ENCODE assay signal across 21 cellular contexts in the genomic region with DNA sequence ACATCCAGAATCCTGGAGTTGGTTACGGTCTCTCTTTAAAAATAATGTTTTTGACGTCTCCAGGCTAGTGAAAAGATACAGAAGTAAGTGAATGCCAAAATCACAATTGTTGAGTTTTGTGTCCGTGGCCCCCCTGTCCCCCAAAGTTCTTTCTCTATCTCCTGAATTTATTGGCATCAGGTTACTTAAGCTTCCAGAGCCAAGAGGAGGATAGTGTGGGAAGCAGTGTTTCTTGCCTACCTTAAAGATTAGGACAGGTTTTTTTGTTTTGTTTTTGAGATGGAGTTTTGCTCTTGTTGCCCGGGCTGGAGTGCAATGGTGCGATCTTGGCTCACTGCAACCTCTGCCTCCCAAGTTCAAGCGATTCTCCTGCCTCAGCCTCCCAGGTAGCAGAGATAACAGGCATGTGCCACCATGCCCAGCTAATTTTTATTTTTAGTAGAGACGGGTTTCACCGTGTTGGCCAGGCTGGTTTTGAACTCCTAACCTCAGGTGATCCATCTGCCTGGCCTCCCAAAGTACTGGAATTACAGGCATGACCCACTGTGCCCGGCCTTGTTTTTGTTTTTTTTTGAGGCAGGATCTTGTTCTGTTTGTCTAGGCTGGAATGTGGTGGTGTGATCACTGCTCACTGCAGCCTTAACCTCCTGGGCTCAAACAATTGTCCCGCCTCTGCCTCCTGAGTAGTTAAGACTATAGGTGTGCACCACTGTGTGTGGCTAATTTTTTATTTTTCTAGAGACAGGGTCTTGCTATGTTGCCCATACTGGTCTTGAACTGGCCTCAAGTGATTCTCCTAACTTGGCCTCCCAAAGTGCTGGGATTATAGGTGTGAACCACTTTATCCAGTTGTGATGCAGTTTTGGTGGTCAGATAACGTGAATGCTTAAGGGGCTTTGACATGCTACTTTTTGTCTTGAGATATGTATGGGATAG. TPM values are rescaled to one million over a fixed set of nuclear protein-coding genes. Genes with fewer than 3 reads are reported as not detected.
DNase-seq lines count a peak whose midpoint lies in the region; ATAC-seq, FAIRE-seq and TF ChIP-seq lines count a peak whose summit lies in the region.
"Had no signal": no experiment of that assay in that cellular context is flagged by ENCODE, and none has a peak within 500 bp of the region (broad histone marks: within the 10 kb centered on the region; RNA-seq: fewer than 3 reads in every experiment).

No MANE protein-coding gene starts in this region.

- peaks cover 43 to 93% (median 75%) of the 10 kb centered on the region in 4 donors for H3K4me1 Mint-ChIP-seq in CD4-positive, CD25-positive, alpha-beta regulatory T cell
- H3K4me1 Mint-ChIP-seq in activated naive CD8-positive, alpha-beta T cell treated with anti-CD3 and anti-CD28 coated beads, Interleukin-2, amount 50 U/mL, for 24 hours: peaks cover 88% of the 10 kb centered on the region
- peaks cover 23% of the 10 kb centered on the region for H3K4me1 Mint-ChIP-seq in mesothelial cell of epicardium

- WGBS in pancreas, 2 donors: 91 to 94% methylated on average over 11 of the region's 11 CpGs

- DNase-seq in CD4-positive, CD25-positive, alpha-beta regulatory T cell: peak in 1 of 3 donors; percentile 23
- DNase-seq in ELF-1 (ENCODE audit: low read depth, low spot score): peak; percentile 21
- DNase-seq in activated naive CD8-positive, alpha-beta T cell treated with anti-CD3 and anti-CD28 coated beads, Interleukin-2, amount 50 U/mL, for 24 hours: no peak
- peak in 1 of 2 experiments; percentile 1 for DNase-seq in mesothelial cell of epicardium (ENCODE audit: low spot score in 2 of 2, unreplicated experiment in 2 of 2)
- no peak for DNase-seq in NCI-H2196 (lab: John Stamatoyannopoulos, UW; ENCODE audit: unreplicated experiment)
- no peak for DNase-seq in AG08396 (ENCODE audit: low spot score)
- no peak for DNase-seq in pancreas
- DNase-seq: Karpas-422; left ventricle myocardium superior; NCI-H1105; NCI-H2107; NCI-H748 treated with DMSO at 0.1 percent for 48 hours; OCI-M1; posterior cingulate gyrus; SIG-M5; stimulated activated CD4-positive, alpha-beta T cell treated with anti-CD3 and anti-CD28 coated beads, Interleukin-2, amount 100 ng/mL, for 24 hours had no signal

- peak overlapping the region in 1 of 3 donors; percentile 48 for H3K27ac Mint-ChIP-seq in CD4-positive, CD25-positive, alpha-beta regulatory T cell
- peak overlapping the region; percentile 49 for H3K27ac Mint-ChIP-seq in activated naive CD8-positive, alpha-beta T cell treated with anti-CD3 and anti-CD28 coated beads, Interleukin-2, amount 50 U/mL, for 24 hours
- peak overlapping the region; percentile 21 for H3K27ac Mint-ChIP-seq in mesothelial cell of epicardium
- H3K27ac Mint-ChIP-seq: T-helper 1 cell treated with Interleukin-12 subunit alpha and Interleukin-12 subunit beta and Interleukin-4 antibody, amounts not matched to agents 30 μg/mL and 1 μg/mL, for 36 hours had no signal

- no peaks in the 10 kb centered on the region for H3K9me3 ChIP-seq in CD4-positive, CD25-positive, alpha-beta regulatory T cell (ENCODE audit: control insufficient read depth in 2 of 2, low read length in 2 of 2)
- no peaks in the 10 kb centered on the region for H3K9me3 ChIP-seq in pancreas

- ATAC-seq in CD4-positive, CD25-positive, alpha-beta regulatory T cell (ENCODE audit: low read depth in 2 of 2): no peak
- ATAC-seq in activated naive CD8-positive, alpha-beta T cell treated with anti-CD3 and anti-CD28 coated beads, Interleukin-2, amount 50 U/mL, for 24 hours: no peak
- ATAC-seq in HG02588 (IDR thresholded peaks at IDR 0.05; ENCODE audit: unreplicated experiment): no peak
- ATAC-seq in pancreas: no peak
- ATAC-seq: left ventricle myocardium superior had no signal

- intact Hi-C loops in pancreas (cut with DNase I): no loop called here

- peaks cover 89% of the 10 kb centered on the region for H3K36me3 ChIP-seq in CD4-positive, CD25-positive, alpha-beta regulatory T cell (ENCODE audit: control insufficient read depth, insufficient read depth, low read length)
- H3K36me3 ChIP-seq in pancreas: peaks cover 8 to 57% (median 56%) of the 10 kb centered on the region in 3 donors

- H3K27ac ChIP-seq in CD4-positive, CD25-positive, alpha-beta regulatory T cell (ENCODE audit: insufficient read depth, low read length, poor library complexity, severe bottlenecking): no peak overlapping the region
- H3K27ac ChIP-seq in pancreas: no peak overlapping the region

- H3K9me3 Mint-ChIP-seq in CD4-positive, CD25-positive, alpha-beta regulatory T cell: peaks cover 0 to 2% (median 0%) of the 10 kb centered on the region in 7 donors
- H3K9me3 Mint-ChIP-seq in activated naive CD8-positive, alpha-beta T cell treated with anti-CD3 and anti-CD28 coated beads, Interleukin-2, amount 50 U/mL, for 24 hours: no peaks in the 10 kb centered on the region
- no peaks in the 10 kb centered on the region for H3K9me3 Mint-ChIP-seq in mesothelial cell of epicardium
- H3K9me3 Mint-ChIP-seq: T-helper 1 cell treated with Interleukin-12 subunit alpha and Interleukin-12 subunit beta and Interleukin-4 antibody, amounts not matched to agents 30 μg/mL and 1 μg/mL, for 36 hours had no signal

- peaks cover 3% of the 10 kb centered on the region for H3K27me3 Mint-ChIP-seq in CD4-positive, CD25-positive, alpha-beta regulatory T cell
- peaks cover 5% of the 10 kb centered on the region for H3K27me3 Mint-ChIP-seq in activated naive CD8-positive, alpha-beta T cell treated with anti-CD3 and anti-CD28 coated beads, Interleukin-2, amount 50 U/mL, for 24 hours
- no peaks in the 10 kb centered on the region for H3K27me3 Mint-ChIP-seq in mesothelial cell of epicardium (ENCODE audit: low read depth)

- no peaks in the 10 kb centered on the region for H3K27me3 ChIP-seq in CD4-positive, CD25-positive, alpha-beta regulatory T cell (ENCODE audit: control insufficient read depth, insufficient read depth, low read length)
- no peaks in the 10 kb centered on the region for H3K27me3 ChIP-seq in pancreas

- FAIRE-seq in pancreas (lab: Jason Lieb, UNC): no peak
- FAIRE-seq: D721Med had no signal

- H3K4me3 Mint-ChIP-seq in CD4-positive, CD25-positive, alpha-beta regulatory T cell: peak overlapping the region; percentile 52 to 67 (median 56)
- H3K4me3 Mint-ChIP-seq in activated naive CD8-positive, alpha-beta T cell treated with anti-CD3 and anti-CD28 coated beads, Interleukin-2, amount 50 U/mL, for 24 hours: no peak overlapping the region
- H3K4me3 Mint-ChIP-seq in mesothelial cell of epicardium: no peak overlapping the region
- H3K4me3 Mint-ChIP-seq: T-helper 1 cell treated with Interleukin-12 subunit alpha and Interleukin-12 subunit beta and Interleukin-4 antibody, amounts not matched to agents 30 μg/mL and 1 μg/mL, for 36 hours had no signal

- no peak overlapping the region for H3K4me3 ChIP-seq in CD4-positive, CD25-positive, alpha-beta regulatory T cell (ENCODE audit: low read depth, low read length)
- H3K4me3 ChIP-seq in pancreas: no peak overlapping the region

- peaks cover 69% of the 10 kb centered on the region for H3K4me1 ChIP-seq in CD4-positive, CD25-positive, alpha-beta regulatory T cell (ENCODE audit: control insufficient read depth, insufficient read depth, low read length, poor library complexity, severe bottlenecking)
- peaks cover 13 to 32% (median 24%) of the 10 kb centered on the region in 3 donors for H3K4me1 ChIP-seq in pancreas

- no peak for TF ChIP-seq CTCF in mesothelial cell of epicardium (IDR thresholded peaks at IDR 0.05; ENCODE audit: unreplicated experiment)
- no peak for TF ChIP-seq CTCF in pancreas (IDR thresholded peaks at IDR 0.05)

- H3K36me3 Mint-ChIP-seq in CD4-positive, CD25-positive, alpha-beta regulatory T cell: peaks cover 79% of the 10 kb centered on the region
- H3K36me3 Mint-ChIP-seq in activated naive CD8-positive, alpha-beta T cell treated with anti-CD3 and anti-CD28 coated beads, Interleukin-2, amount 50 U/mL, for 24 hours (ENCODE audit: low read depth): peaks cover 92% of the 10 kb centered on the region
- H3K36me3 Mint-ChIP-seq in mesothelial cell of epicardium: peaks cover 56% of the 10 kb centered on the region

RNA-seq across cellular contexts. Expression of a gene that starts 5.4 kb away (rescaled TPM):
- 1,477 TPM for total RNA-seq in CD4-positive, CD25-positive, alpha-beta regulatory T cell
- 1,000 to 10,000 TPM in 3 of 4 donors, 100 to 1,000 TPM in 1; 909 to 1,385 (median 1,115) TPM for polyA plus RNA-seq in CD4-positive, CD25-positive, alpha-beta regulatory T cell
- total RNA-seq in mesothelial cell of epicardium: 533 to 567 TPM (median 547 TPM) in 3 replicates
- 100 to 1,000 TPM in 3 of 6 donors, 10 to 100 TPM in 3; 78.0 to 142 (median 113) TPM for total RNA-seq in pancreas
- polyA plus RNA-seq in pancreas: 100 to 1,000 TPM; 196 to 314 TPM

RNA-seq across cellular contexts. Expression of a gene that starts 24.7 kb away (rescaled TPM):
- not detected for total RNA-seq in CD4-positive, CD25-positive, alpha-beta regulatory T cell
- polyA plus RNA-seq in CD4-positive, CD25-positive, alpha-beta regulatory T cell: under 1 TPM in 3 of 4 donors, not detected in 1; 0.17 to 0.39 (median 0.21) TPM
- total RNA-seq in mesothelial cell of epicardium (not detected in 3 replicates), pancreas (under 1 TPM in 1 of 6 donors, not detected in 5; 0.06 TPM)
- not detected for polyA plus RNA-seq in pancreas
- total RNA-seq: glomerular endothelial cell, left ventricle myocardium superior had no signal
- polyA plus RNA-seq: adipose tissue had no signal

Comparison
In these comparisons a context has a peak if more than half of its experiments do, and no peak if none do; other contexts are left out.
1. H3K4me3 Mint-ChIP-seq: peak in CD4-positive, CD25-positive, alpha-beta regulatory T cell (4 of 4); none in activated naive CD8-positive, alpha-beta T cell treated with anti-CD3 and anti-CD28 coated beads, Interleukin-2, amount 50 U/mL, for 24 hours (single experiment) and mesothelial cell of epicardium (single experiment).